27 cellular contexts compared by ENCODE assay signal in the genomic region with DNA sequence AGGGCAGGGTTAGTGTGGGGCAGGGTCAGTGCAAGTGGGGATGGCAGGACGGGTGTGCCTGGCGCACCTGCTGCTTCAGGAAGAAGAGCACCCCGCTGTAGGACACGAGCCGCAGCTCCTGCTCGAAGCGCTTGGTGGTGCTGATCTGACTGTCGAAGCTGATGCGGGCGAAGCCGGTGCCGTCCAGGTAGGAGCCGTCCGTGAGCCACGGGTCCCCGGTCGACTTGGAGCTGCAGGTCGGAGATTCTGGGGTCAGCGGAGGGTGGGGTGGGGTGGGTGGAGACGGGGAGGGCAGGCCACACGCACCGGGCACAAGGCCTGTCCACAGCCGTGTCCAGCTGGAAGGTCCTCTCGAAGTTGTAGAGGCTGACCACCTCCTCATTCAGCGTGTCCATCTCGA.
"Had no signal": no experiment of that assay in that cellular context is flagged by ENCODE, and none has a peak within 500 bp of the region (broad histone marks: within the 10 kb centered on the region; RNA-seq: fewer than 3 reads in every experiment).

No MANE protein-coding gene starts in this region.

- H3K27ac ChIP-seq: brain microvascular endothelial cell, coronary artery, WERI-Rb-1 had no signal

- H3K4me3 ChIP-seq: coronary artery, dorsolateral prefrontal cortex had no signal

- H3K27me3 ChIP-seq: brain microvascular endothelial cell, dorsolateral prefrontal cortex had no signal

- ATAC-seq: activated CD4-positive, CD25-positive, alpha-beta regulatory T cell treated with anti-CD3 and anti-CD28 coated beads, Interleukin-2, amount 50 U/mL, for 24 hours; activated CD8-positive, alpha-beta T cell treated with anti-CD3 and anti-CD28 coated beads for 36 hours; activated T-cell treated with anti-CD3 and anti-CD28 coated beads, Interleukin-2, amount 50 U/mL, for 4 hours; activated T-helper 17 cell treated with anti-CD3 and anti-CD28 coated beads, Interleukin-2, amount 50 U/mL, for 72 hours; esophagus mucosa; T-helper 17 cell had no signal

- DNase-seq: activated B cell treated with CpG ODN at 0.5 μM for 24 hours; activated CD4-positive, alpha-beta T cell treated with anti-CD3 and anti-CD28 coated beads for 48 hours; activated CD4-positive, alpha-beta T cell treated with anti-CD3 and anti-CD28 coated beads, Interleukin-2, amount 50 U/mL, for 1 hour; activated CD4-positive, alpha-beta T cell treated with anti-CD3 and anti-CD28 coated beads, Interleukin-2, amount 50 U/mL, for 48 hours; activated CD8-positive, alpha-beta memory T cell treated with anti-CD3 and anti-CD28 coated beads for 24 hours; activated CD8-positive, alpha-beta T cell treated with anti-CD3 and anti-CD28 coated beads for 36 hours; activated effector memory CD4-positive, alpha-beta T cell treated with Interleukin-2 at 50 U/mL for 16 hours; activated gamma-delta T cell treated with Interleukin-2 at 50 U/mL for 16 hours; activated naive CD4-positive, alpha-beta T cell treated with anti-CD3 and anti-CD28 coated beads, Interleukin-2, amount 50 U/mL, for 16 hours; activated naive CD4-positive, alpha-beta T cell treated with Interleukin-2 at 50 U/mL for 16 hours; activated T-cell treated with anti-CD3 and anti-CD28 coated beads, Interleukin-2, amount 50 U/mL, for 4 hours; amniotic stem cell; anterior cingulate cortex; brain microvascular endothelial cell; dorsolateral prefrontal cortex; effector memory CD4-positive, alpha-beta T cell; endodermal cell; foreskin fibroblast; glutamatergic neuron; T-helper 1 cell; T-helper 17 cell; T1000; WERI-Rb-1 had no signal
